Comparison of ENCODE assay signal across 15 cellular contexts in genomic region chr16:23119570-23119969, GRCh38. TPM values are rescaled to one million over a fixed set of nuclear protein-coding genes. Genes with fewer than 3 reads are reported as not detected.
A peak's percentile ranks its signal among the peaks of the same experiment; 100 is the strongest.
DNase-seq lines count a peak whose midpoint lies in the region; TF ChIP-seq lines count a peak whose summit lies in the region.
"Had no signal": no experiment of that assay in that cellular context is flagged by ENCODE, and none has a peak within 500 bp of the region (broad histone marks: within the 10 kb centered on the region; RNA-seq: fewer than 3 reads in every experiment).

No MANE protein-coding gene starts in this region.

- H4K20me1 ChIP-seq in SK-N-SH (ENCODE audit: insufficient read depth), result peaks cover 31% of the 10 kb centered on the region; the same call in 1 of the 2 replicates
- H4K20me1 ChIP-seq in fibroblast of lung (ENCODE audit: control insufficient read depth, extremely low read depth, insufficient read depth, low read length), result no peaks in the 10 kb centered on the region

- H3K9me2 ChIP-seq in SK-N-SH, result no peaks in the 10 kb centered on the region

- H3K9me3 Mint-ChIP-seq in T-helper 2 cell treated with Interferon-gamma antibody and Interleukin-4, amounts not matched to agents 5 μg/mL and 100 μg/mL, for 36 hours, result no peaks in the 10 kb centered on the region
- H3K9me3 Mint-ChIP-seq: stimulated activated naive CD8-positive, alpha-beta T cell treated with anti-CD3 and anti-CD28 coated beads, Interleukin-15, Interleukin-2, amounts not matched to agents 100 ng/mL and 50 ng/mL, for 24 hours had no signal

- no peak overlapping the region for H3K27ac Mint-ChIP-seq in T-helper 2 cell treated with Interferon-gamma antibody and Interleukin-4, amounts not matched to agents 5 μg/mL and 100 μg/mL, for 36 hours
- H3K27ac Mint-ChIP-seq: activated CD4-positive, alpha-beta T cell treated with anti-CD3 and anti-CD28 coated beads for 36 hours; endodermal cell; stimulated activated naive CD8-positive, alpha-beta T cell treated with anti-CD3 and anti-CD28 coated beads, Interleukin-15, Interleukin-2, amounts not matched to agents 100 ng/mL and 50 ng/mL, for 24 hours had no signal

- 0 out of 4 replicates have a peak, but pooled peaks of 1 of the 2 experiments have one; percentile 22 for TF ChIP-seq EP300 in SK-N-SH (IDR thresholded peaks at IDR 0.05; ENCODE audit: borderline replicate concordance in 1 of 2, low read depth in 1 of 2, low read length in 1 of 2)

- no peak for TF ChIP-seq POLR2A in prostate gland (IDR thresholded peaks at IDR 0.05)

- H3K79me2 ChIP-seq in SK-N-SH (ENCODE audit: insufficient read depth), result peaks cover 98% of the 10 kb centered on the region
- H3K79me2 ChIP-seq in fibroblast of lung (ENCODE audit: control insufficient read depth, insufficient read depth, low read length), result peaks cover 11% of the 10 kb centered on the region

- intact Hi-C loops in prostate gland (cut with DNase I), result no loop called here

- TF ChIP-seq CTCF in SK-N-SH (IDR thresholded peaks at IDR 0.05) (no peak), fibroblast of lung (conservative IDR thresholded peaks at IDR 0.05 in 1 of 2, IDR thresholded peaks at IDR 0.05 in 1 of 2; ENCODE audit: low read depth in 1 of 2, low read length in 2 of 2) (no peak), prostate gland (IDR thresholded peaks at IDR 0.05) (no peak), GM10266 (IDR thresholded peaks at IDR 0.05; ENCODE audit: control insufficient read depth, insufficient read depth, low read depth, missing control alignments) (no peak)

- peaks cover 10% of the 10 kb centered on the region for H3F3A ChIP-seq in SK-N-SH (replicated peaks; ENCODE audit: insufficient read depth)

- no peak overlapping the region for H3K4me3 Mint-ChIP-seq in T-helper 2 cell treated with Interferon-gamma antibody and Interleukin-4, amounts not matched to agents 5 μg/mL and 100 μg/mL, for 36 hours
- H3K4me3 Mint-ChIP-seq: activated CD4-positive, alpha-beta T cell treated with anti-CD3 and anti-CD28 coated beads for 36 hours; brain; endodermal cell; stimulated activated naive CD8-positive, alpha-beta T cell treated with anti-CD3 and anti-CD28 coated beads, Interleukin-15, Interleukin-2, amounts not matched to agents 100 ng/mL and 50 ng/mL, for 24 hours had no signal

- H3K4me1 ChIP-seq in SK-N-SH (ENCODE audit: control insufficient read depth in 1 of 2, insufficient read depth in 2 of 2, low read depth in 1 of 2, low read length in 1 of 2), result peaks cover 6 to 22% of the 10 kb centered on the region in 2 experiments; a peak in 2 of 4 replicates
- H3K4me1 ChIP-seq in fibroblast of lung (ENCODE audit: control insufficient read depth, extremely low read depth, insufficient read depth, low read length), result peaks cover 4% of the 10 kb centered on the region
- no peaks in the 10 kb centered on the region for H3K4me1 ChIP-seq in prostate gland (replicated peaks)

- peaks cover 3% of the 10 kb centered on the region for H3K4me1 Mint-ChIP-seq in T-helper 2 cell treated with Interferon-gamma antibody and Interleukin-4, amounts not matched to agents 5 μg/mL and 100 μg/mL, for 36 hours (ENCODE audit: low read depth)

- H3K4me3 ChIP-seq in SK-N-SH (ENCODE audit: low read depth in 2 of 2, low read length in 1 of 2) (no peak overlapping the region), fibroblast of lung (replicated peaks in 1 of 4; ENCODE audit: control extremely low read depth in 1 of 4, insufficient read depth in 1 of 4, low read depth in 3 of 4, low read length in 4 of 4) (no peak overlapping the region), prostate gland (no peak overlapping the region)

- CTCF ChIA-PET in SK-N-SH (lab: Yijun Ruan, JAX), result interaction anchor here (1.4 kb wide), 1 partner anchor 64 kb away, joined by 3 read pairs; no protein-coding TSS in a partner anchor

- DNase-seq in GM03348 (ENCODE audit: low spot score) (peak; percentile 65), SK-N-SH (no peak), fibroblast of lung (ENCODE audit: low read depth in 2 of 2) (peak; percentile 40 to 58), prostate gland (ENCODE audit: low spot score) (no peak), GM10266 (ENCODE audit: extremely low spot score) (no peak)
- DNase-seq in T-helper 2 cell treated with Interferon-gamma antibody and Interleukin-4, amounts not matched to agents 5 μg/mL and 100 μg/mL, for 36 hours (ENCODE audit: low spot score), result no peak
- DNase-seq in NK-92 treated with Interleukin-12 subunit alpha and Interleukin-12 subunit beta, amount 100 ng/mL, for 24 hours (lab: John Stamatoyannopoulos, UW), result no peak
- no peak for DNase-seq in activated T-cell treated with anti-CD3 and anti-CD28 coated beads, Interleukin-2, amount 50 U/mL, for 1 hour
- DNase-seq: activated CD4-positive, alpha-beta T cell treated with anti-CD3 and anti-CD28 coated beads for 36 hours; activated T-cell treated with anti-CD3 and anti-CD28 coated beads, Interleukin-2, amount 50 U/mL, for 48 hours; endodermal cell; NCI-H2227 treated with DMSO at 0.1 percent for 48 hours had no signal

- H3K27ac ChIP-seq in SK-N-SH (ENCODE audit: low read depth in 2 of 2, low read length in 1 of 2) (peak overlapping the region; percentile 60 to 62; a peak in 3 of 4 replicates), fibroblast of lung (ENCODE audit: insufficient read depth, low read length) (no peak overlapping the region), prostate gland (peak overlapping the region; percentile 57 to 64)
- H3K27ac ChIP-seq: C4-2B had no signal

- H3K27me3 Mint-ChIP-seq in T-helper 2 cell treated with Interferon-gamma antibody and Interleukin-4, amounts not matched to agents 5 μg/mL and 100 μg/mL, for 36 hours (ENCODE audit: low read depth), result no peaks in the 10 kb centered on the region
- H3K27me3 Mint-ChIP-seq: activated CD4-positive, alpha-beta T cell treated with anti-CD3 and anti-CD28 coated beads for 36 hours; stimulated activated naive CD8-positive, alpha-beta T cell treated with anti-CD3 and anti-CD28 coated beads, Interleukin-15, Interleukin-2, amounts not matched to agents 100 ng/mL and 50 ng/mL, for 24 hours had no signal

- H3K36me3 ChIP-seq in SK-N-SH (replicated peaks in 1 of 2; ENCODE audit: control insufficient read depth in 1 of 2, insufficient read depth in 2 of 2, low read length in 1 of 2), result no peaks in the 10 kb centered on the region
- no peaks in the 10 kb centered on the region for H3K36me3 ChIP-seq in fibroblast of lung (ENCODE audit: control insufficient read depth, insufficient read depth, low read length)
- H3K36me3 ChIP-seq in prostate gland, result no peaks in the 10 kb centered on the region

- H3K9ac ChIP-seq in SK-N-SH, result no peak overlapping the region
- no peak overlapping the region for H3K9ac ChIP-seq in fibroblast of lung (ENCODE audit: insufficient read depth, low read length)

- H3K36me3 Mint-ChIP-seq in T-helper 2 cell treated with Interferon-gamma antibody and Interleukin-4, amounts not matched to agents 5 μg/mL and 100 μg/mL, for 36 hours (ENCODE audit: low read depth), result no peaks in the 10 kb centered on the region

- H3K4me2 ChIP-seq in SK-N-SH (peak overlapping the region; percentile 50; the same call in 1 of the 2 replicates), fibroblast of lung (ENCODE audit: extremely low read depth, insufficient read depth, low read length) (no peak overlapping the region)

- no peak for TF ChIP-seq RAD21 in SK-N-SH (IDR thresholded peaks at IDR 0.05; ENCODE audit: low read length)

- 19% methylated on average over 2 of the region's 2 CpGs for WGBS in SK-N-SH (ENCODE audit: low lambda C conversion rate)
- 13% methylated on average over 2 of the region's 2 CpGs for WGBS in prostate gland

- no peak overlapping the region for H2AFZ ChIP-seq in SK-N-SH (ENCODE audit: low read depth)
- H2AFZ ChIP-seq in fibroblast of lung (ENCODE audit: low read length), result no peak overlapping the region

- POLR2A ChIA-PET in SK-N-SH (lab: Yijun Ruan, JAX), result no interaction called here

- H3K27me3 ChIP-seq in SK-N-SH (ENCODE audit: insufficient read depth), result no peaks in the 10 kb centered on the region
- no peaks in the 10 kb centered on the region for H3K27me3 ChIP-seq in fibroblast of lung (ENCODE audit: control insufficient read depth, insufficient read depth, low read length)
- no peaks in the 10 kb centered on the region for H3K27me3 ChIP-seq in prostate gland (replicated peaks; ENCODE audit: insufficient read depth)

- H3K9me3 ChIP-seq in SK-N-SH, result no peaks in the 10 kb centered on the region
- H3K9me3 ChIP-seq in fibroblast of lung (ENCODE audit: control insufficient read depth, insufficient read depth, low read depth, low read length), result no peaks in the 10 kb centered on the region
- H3K9me3 ChIP-seq in prostate gland, result no peaks in the 10 kb centered on the region

TF ChIP-seq in SK-N-SH, 30 proteins besides CTCF, POLR2A, EP300 and RAD21 (continues in another document):
- TF ChIP-seq ZBTB33 (IDR thresholded peaks at IDR 0.05; ENCODE audit: borderline replicate concordance, low read depth), result no peak
- no peak for TF ChIP-seq YY1 (IDR thresholded peaks at IDR 0.05; ENCODE audit: low read depth)
- 0 out of 2 replicates have a peak, but pooled peaks have one; percentile 28 for TF ChIP-seq POLR2AphosphoS5 (IDR thresholded peaks at IDR 0.05; ENCODE audit: low read depth, low read length)

RNA-seq across cellular contexts. Expression of gene USP31, which starts 29.7 kb away (rescaled TPM):
- polyA plus RNA-seq in SK-N-SH (2012; rRNA removed) (2.8 and 3.2 TPM in 2 replicates), fibroblast of lung (4.8 and 6.0 TPM in 2 replicates)
- 2.1 and 2.5 TPM in 2 replicates for polyA plus RNA-seq in SK-N-SH (2012; cell fraction: cytosol; rRNA removed)
- polyA plus RNA-seq in SK-N-SH (2012; cell fraction: nucleus; rRNA removed), result 8.2 and 11.0 TPM in 2 replicates
- total RNA-seq in fibroblast of lung (5.6 and 5.8 TPM in 2 replicates), prostate gland (10 to 100 TPM; 16.2 to 67.3 TPM)
- 2.7 and 3.7 TPM in 2 replicates for polyA plus RNA-seq in fibroblast of lung (2012)
- polyA minus RNA-seq in fibroblast of lung (ENCODE audit: low replicate concordance), result 13.7 and 14.3 TPM in 2 replicates

Comparison
In these comparisons a context has a peak if more than half of its experiments do, and no peak if none do; other contexts are left out.
1. DNase-seq: peak in GM03348 (single experiment) and fibroblast of lung (2 of 2); none in SK-N-SH (single experiment), prostate gland (single experiment), GM10266 (single experiment), T-helper 2 cell treated with Interferon-gamma antibody and Interleukin-4, amounts not matched to agents 5 μg/mL and 100 μg/mL, for 36 hours (single experiment), NK-92 treated with Interleukin-12 subunit alpha and Interleukin-12 subunit beta, amount 100 ng/mL, for 24 hours (single experiment) and activated T-cell treated with anti-CD3 and anti-CD28 coated beads, Interleukin-2, amount 50 U/mL, for 1 hour (single experiment).